ENCODE assay signal across 26 cellular contexts in the genomic region with DNA sequence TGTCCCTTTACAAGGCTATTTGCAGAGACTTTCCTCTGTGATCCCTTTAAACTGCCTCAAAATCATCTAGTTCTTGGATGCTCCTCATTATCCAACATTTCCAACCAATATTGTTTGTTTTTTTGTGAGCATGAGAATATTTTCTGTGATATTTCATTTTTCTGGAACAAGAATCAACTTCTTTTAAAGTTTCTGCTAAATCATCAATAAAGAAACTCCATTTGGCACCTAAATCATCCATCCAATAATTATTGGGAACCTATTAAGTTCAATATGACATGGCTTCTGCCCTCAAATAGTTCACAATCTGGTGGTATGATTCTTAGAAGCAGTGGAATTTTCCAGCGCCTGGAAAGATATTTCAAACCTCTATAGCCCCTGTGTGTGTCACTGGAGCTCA.
"Had no signal": no experiment of that assay in that cellular context is flagged by ENCODE, and none has a peak within 500 bp of the region (broad histone marks: within the 10 kb centered on the region; RNA-seq: fewer than 3 reads in every experiment).

No MANE protein-coding gene starts in this region.

- H3K27ac ChIP-seq: left ventricle myocardium inferior, neural progenitor cell, neutrophil, parathyroid adenoma, right atrium auricular region, stomach, testis, thyroid gland, transverse colon, upper lobe of left lung, vagina had no signal

- H3K9me3 Mint-ChIP-seq: mesothelial cell of epicardium, nephron progenitor cell, neural progenitor cell had no signal

- H3K4me1 ChIP-seq: parathyroid adenoma, right atrium auricular region, testis, thyroid gland, vagina had no signal

- ATAC-seq: natural killer cell; sciatic nerve; stimulated activated naive B cell treated with anti-CD40 and anti-IgM and Interleukin-4, amounts not matched to agents 10 μg/mL and 1 μg/mL and 100 μg/mL, for 72 hours; stimulated activated naive CD8-positive, alpha-beta T cell treated with anti-CD3 and anti-CD28 coated beads, Interleukin-15, Interleukin-2, amounts not matched to agents 100 U/mL and 50 U/mL, for 24 hours had no signal

- H3K36me3 ChIP-seq: neural progenitor cell, neutrophil, right atrium auricular region, thyroid gland, vagina had no signal

- H3K4me3 Mint-ChIP-seq: mesothelial cell of epicardium; naive B cell; natural killer cell; nephron progenitor cell; neural progenitor cell; stimulated activated naive B cell treated with anti-CD40 and anti-IgM and Interleukin-4, amounts not matched to agents 10 μg/mL and 1 μg/mL and 100 μg/mL, for 72 hours had no signal

- H3K27me3 ChIP-seq: neural progenitor cell, neutrophil, right atrium auricular region, stomach, testis, thyroid gland, transverse colon, upper lobe of left lung, vagina had no signal

- H3K27ac Mint-ChIP-seq: mesothelial cell of epicardium; natural killer cell; neural progenitor cell; stimulated activated naive B cell treated with anti-CD40 and anti-IgM and Interleukin-4, amounts not matched to agents 10 μg/mL and 1 μg/mL and 100 μg/mL, for 72 hours had no signal

- H3K4me1 Mint-ChIP-seq: naive B cell, nephron progenitor cell, neural progenitor cell had no signal

- DNase-seq: islet precursor cell; left ventricle myocardium inferior; naive B cell; natural killer cell; nephron progenitor cell; occipital lobe; stimulated activated CD4-positive, alpha-beta T cell treated with anti-CD3 and anti-CD28 coated beads, Interleukin-12 subunit alpha, Interleukin-12 subunit beta, amount 100 ng/mL, for 4 hours; stimulated activated CD4-positive, alpha-beta T cell treated with anti-CD3 and anti-CD28 coated beads, Interleukin-15, amount 100 ng/mL, for 24 hours; stimulated activated CD4-positive, alpha-beta T cell treated with anti-CD3 and anti-CD28 coated beads, Interleukin-2, amount 100 ng/mL, for 24 hours; stimulated activated CD4-positive, alpha-beta T cell treated with anti-CD3 and anti-CD28 coated beads, Interleukin-4, amount 100 ng/mL, for 1 hour; stimulated activated naive B cell treated with anti-CD40 and anti-IgM and Interleukin-4, amounts not matched to agents 10 μg/mL and 1 μg/mL and 100 μg/mL, for 72 hours; stimulated activated naive CD8-positive, alpha-beta T cell treated with anti-CD3 and anti-CD28 coated beads, Interleukin-15, Interleukin-2, amounts not matched to agents 100 U/mL and 50 U/mL, for 24 hours; stomach; testis; thyroid gland; transverse colon; upper lobe of left lung had no signal

- H3K9ac ChIP-seq: neural progenitor cell, parathyroid adenoma had no signal

- H3K9me3 ChIP-seq: left ventricle myocardium inferior, neutrophil, right atrium auricular region, stomach, testis, thyroid gland, transverse colon, upper lobe of left lung, vagina had no signal

- H3K27me3 Mint-ChIP-seq: naive B cell; stimulated activated naive B cell treated with anti-CD40 and anti-IgM and Interleukin-4, amounts not matched to agents 10 μg/mL and 1 μg/mL and 100 μg/mL, for 72 hours had no signal

- H2AFZ ChIP-seq: neural progenitor cell, parathyroid adenoma had no signal

- H3K4me3 ChIP-seq: left ventricle myocardium inferior, lung, neural progenitor cell, right atrium auricular region, skin epidermis, stomach, testis, thyroid gland, transverse colon, upper lobe of left lung, vagina had no signal

- H3K4me2 ChIP-seq: neural progenitor cell had no signal
